8 cellular contexts compared by ENCODE assay signal in genomic region chrX:11724122-11725017, GRCh38. TPM values are rescaled to one million over a fixed set of nuclear protein-coding genes. Genes with fewer than 3 reads are reported as not detected.
DNase-seq lines count a peak whose midpoint lies in the region; ATAC-seq and TF ChIP-seq lines count a peak whose summit lies in the region.

No MANE protein-coding gene starts in this region.

- peak; percentile 35 to 75 (median 66) for TF ChIP-seq CTCF in heart left ventricle (IDR thresholded peaks at IDR 0.05)
- TF ChIP-seq CTCF in WI38 (IDR thresholded peaks at IDR 0.05; ENCODE audit: low read depth, low read length), result peak; percentile 64; the same call in 1 of the 2 replicates
- peak; percentile 69 for TF ChIP-seq CTCF in glutamatergic neuron (IDR thresholded peaks at IDR 0.05; ENCODE audit: partially characterized antibody, unreplicated experiment)
- TF ChIP-seq CTCF in spleen (IDR thresholded peaks at IDR 0.05 in 8 of 11, conservative IDR thresholded peaks at IDR 0.05 in 3 of 11), result peak; percentile 14 to 67 (median 59)

- no peaks in the 10 kb centered on the region for H3K36me3 Mint-ChIP-seq in glutamatergic neuron (ENCODE audit: unreplicated experiment)

- no peaks in the 10 kb centered on the region for H3K4me1 ChIP-seq in heart left ventricle
- H3K4me1 ChIP-seq in spleen, result no peaks in the 10 kb centered on the region

- intact Hi-C loops in heart left ventricle (cut with DNase I), result loop anchor here (1.0 to 10.0 kb wide), 10 partner anchors 48 to 580 kb away; partner anchors contain the start of gene ARHGAP6 (in 1 of the 10)
- intact Hi-C loops in Right ventricle myocardium inferior (cut with DNase I), result no loop called here
- intact Hi-C loops in spleen (cut with DNase I; ENCODE audit: low total_unique reads), result no loop called here

- H3K27me3 ChIP-seq in heart left ventricle (peaks cover 0 to 17% (median 0%) of the 10 kb centered on the region in 9 donors), spleen (replicated peaks in 1 of 7) (peaks cover 0 to 8% (median 0%) of the 10 kb centered on the region in 7 donors)

- H3K4me3 ChIP-seq in heart left ventricle (no peak overlapping the region), WI38 (ENCODE audit: low read depth, low read length) (no peak overlapping the region), spleen (no peak overlapping the region)

- DNase-seq in heart left ventricle, result no peak
- no peak for DNase-seq in Right ventricle myocardium inferior (ENCODE audit: missing footprints)
- DNase-seq in glutamatergic neuron, result no peak
- no peak for DNase-seq in spleen
- DNase-seq in cortex of kidney (lab: John Stamatoyannopoulos, UW), result no peak

- no peaks in the 10 kb centered on the region for H3K36me3 ChIP-seq in heart left ventricle
- no peaks in the 10 kb centered on the region for H3K36me3 ChIP-seq in spleen

- H3K4me1 Mint-ChIP-seq in glutamatergic neuron (ENCODE audit: low read depth, unreplicated experiment), result no peaks in the 10 kb centered on the region

- WGBS in heart left ventricle, 4 donors, result 50 to 53% (median 51%) methylated on average over 7 of the region's 7 CpGs
- 53 to 65% (median 64%) methylated on average over 7 of the region's 7 CpGs for WGBS in spleen, 5 donors

- H3K9me3 Mint-ChIP-seq in glutamatergic neuron (ENCODE audit: unreplicated experiment), result no peaks in the 10 kb centered on the region

- H3K27me3 Mint-ChIP-seq in glutamatergic neuron (ENCODE audit: unreplicated experiment), result no peaks in the 10 kb centered on the region

- TF ChIP-seq POLR2A in heart left ventricle (IDR thresholded peaks at IDR 0.05) (no peak), spleen (IDR thresholded peaks at IDR 0.05) (no peak)

- H3K27ac Mint-ChIP-seq in glutamatergic neuron (ENCODE audit: unreplicated experiment), result no peak overlapping the region

- H3K27ac ChIP-seq in heart left ventricle (no peak overlapping the region), spleen (no peak overlapping the region)

- H3K4me3 Mint-ChIP-seq in glutamatergic neuron (ENCODE audit: unreplicated experiment), result no peak overlapping the region

- H3K9me3 ChIP-seq in heart left ventricle (no peaks in the 10 kb centered on the region), spleen (no peaks in the 10 kb centered on the region)

- ATAC-seq in heart left ventricle (no peak), Right ventricle myocardium inferior (no peak), HG03354 (IDR thresholded peaks at IDR 0.05; ENCODE audit: poor library complexity, severe bottlenecking, unreplicated experiment) (peak; percentile 81), HG02840 (IDR thresholded peaks at IDR 0.05; ENCODE audit: low FRiP score, unreplicated experiment) (no peak)

RNA-seq across cellular contexts. Expression of gene MSL3, which starts 33.7 kb away (rescaled TPM):
- total RNA-seq in heart left ventricle, result 10 to 100 TPM; 11.0 to 20.3 (median 13.2) TPM
- polyA plus RNA-seq in heart left ventricle, result 10 to 100 TPM; 11.7 to 25.9 TPM
- total RNA-seq in Right ventricle myocardium inferior, result 14.6 TPM
- total RNA-seq in glutamatergic neuron (ENCODE audit: unreplicated experiment), result 25.5 TPM
- total RNA-seq in spleen, result 100 to 1,000 TPM in 1 of 7 donors, 10 to 100 TPM in 6; 51.5 to 100 (median 64.6) TPM
- polyA plus RNA-seq in spleen, result 100 to 1,000 TPM in 1 of 3 donors, 10 to 100 TPM in 2; 57.7 to 120 (median 78.8) TPM

RNA-seq across cellular contexts. Expression of gene ARHGAP6, which starts 58.6 kb away (rescaled TPM):
- 1 to 10 TPM; 2.1 to 6.6 (median 2.7) TPM for total RNA-seq in heart left ventricle
- 1 to 10 TPM; 2.2 TPM for polyA plus RNA-seq in heart left ventricle
- 3.8 TPM for total RNA-seq in Right ventricle myocardium inferior
- 3.6 TPM for total RNA-seq in glutamatergic neuron (ENCODE audit: unreplicated experiment)
- total RNA-seq in spleen, result 10 to 100 TPM; 10.8 to 20.8 (median 14.9) TPM
- polyA plus RNA-seq in spleen, result 1 to 10 TPM; 2.0 to 3.3 (median 2.7) TPM

Comparison
In these comparisons a context has a peak if more than half of its experiments do, and no peak if none do; other contexts are left out.
1. intact Hi-C loops: an anchor here in heart left ventricle (1.0 to 10.0 kb wide); none called in Right ventricle myocardium inferior and spleen.